8 cellular contexts compared by ENCODE assay signal in the genomic region with DNA sequence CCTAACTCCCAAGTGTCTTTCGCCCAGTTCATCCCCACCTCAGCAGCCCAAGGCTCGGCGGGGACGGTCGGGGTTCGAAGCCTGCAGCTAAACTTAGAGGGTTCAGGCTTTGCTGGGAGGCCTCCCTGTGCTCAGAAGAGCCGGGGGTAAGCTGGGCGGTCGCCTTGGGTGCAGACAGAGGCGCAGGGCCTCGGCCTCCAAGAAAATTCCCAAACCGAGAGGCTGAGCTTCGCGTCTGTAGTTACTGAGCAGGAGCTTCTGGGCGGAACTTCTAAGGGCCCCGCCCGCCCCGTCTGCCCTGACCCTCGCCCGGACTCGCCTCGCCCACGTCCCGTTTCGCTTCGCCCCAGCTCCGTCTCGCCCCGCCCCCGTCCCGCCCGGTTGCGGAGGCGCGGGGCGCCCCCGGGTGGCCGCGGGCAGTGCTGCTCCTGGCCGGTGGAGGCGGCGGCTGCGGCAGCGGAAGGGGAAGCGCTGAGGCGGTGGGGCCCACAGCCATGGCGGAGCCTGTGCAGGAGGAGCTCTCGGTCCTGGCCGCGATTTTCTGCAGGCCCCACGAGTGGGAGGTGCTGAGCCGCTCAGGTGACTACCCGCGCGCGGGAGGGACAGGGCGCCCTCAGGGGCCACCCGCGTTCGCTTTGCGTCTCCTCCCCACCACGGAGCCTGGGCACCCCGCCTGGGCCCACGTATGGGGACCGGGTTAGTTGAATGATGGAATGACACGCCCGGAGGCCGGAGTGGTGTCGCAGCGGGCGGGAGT. TPM values are rescaled to one million over a fixed set of nuclear protein-coding genes. Genes with fewer than 3 reads are reported as not detected.
DNase-seq lines count a peak whose midpoint lies in the region; ATAC-seq and TF ChIP-seq lines count a peak whose summit lies in the region.

A gene with protein sequence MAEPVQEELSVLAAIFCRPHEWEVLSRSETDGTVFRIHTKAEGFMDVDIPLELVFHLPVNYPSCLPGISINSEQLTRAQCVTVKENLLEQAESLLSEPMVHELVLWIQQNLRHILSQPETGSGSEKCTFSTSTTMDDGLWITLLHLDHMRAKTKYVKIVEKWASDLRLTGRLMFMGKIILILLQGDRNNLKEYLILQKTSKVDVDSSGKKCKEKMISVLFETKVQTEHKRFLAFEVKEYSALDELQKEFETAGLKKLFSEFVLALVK (plus strand): TSS at position 474 of the 757 bp plus-strand sequence. CDS start 21 bp downstream, at position 495.

- peak within 1 kb of the TSS; percentile 55; the same call in 1 of the 2 replicates for H3K18ac ChIP-seq in IMR-90 (ENCODE audit: low read depth, low read length)

- TF ChIP-seq RAD21 in IMR-90 (IDR thresholded peaks at IDR 0.05; ENCODE audit: low read length) = peak; percentile 75

- H3K4ac ChIP-seq in IMR-90 (ENCODE audit: low read depth, low read length) = peak within 1 kb of the TSS; percentile 82

- H4K91ac ChIP-seq in IMR-90 (ENCODE audit: insufficient read depth, low read depth, low read length) = peak within 1 kb of the TSS; percentile 70

- H3K4me2 ChIP-seq in IMR-90 (ENCODE audit: low read depth, low read length) = peak within 1 kb of the TSS; percentile 70
- peak within 1 kb of the TSS; percentile 88 for H3K4me2 ChIP-seq in PC-3 (ENCODE audit: low read length)

- H3K79me2 ChIP-seq in PC-3 (ENCODE audit: low read length) = peaks cover 35% of the 10 kb centered on the region

- no peaks in the 10 kb centered on the region for H3K9me3 Mint-ChIP-seq in activated T-cell treated with anti-CD3 and anti-CD28 coated beads, Interleukin-2, amount 50 U/mL, for 24 hours

- H3K27ac ChIP-seq in IMR-90 (ENCODE audit: insufficient read depth, low read length) (peak within 1 kb of the TSS; percentile 85), PC-3 (ENCODE audit: low read length) (peak within 1 kb of the TSS; percentile 21; the same call in 1 of the 2 replicates), esophagus (ENCODE audit: low read depth in 2 of 2, low read length in 1 of 2) (peak within 1 kb of the TSS; percentile 82 to 83), muscle layer of duodenum (ENCODE audit: low read length) (peak within 1 kb of the TSS; percentile 81)

- ATAC-seq in GM21529 (IDR thresholded peaks at IDR 0.05; ENCODE audit: unreplicated experiment) (peak; percentile 96), IMR-90 (ENCODE audit: low read depth) (peak; percentile 94), PC-3 (peak; percentile 92)

- H3K4me1 ChIP-seq in IMR-90 (ENCODE audit: control insufficient read depth, insufficient read depth, low read length) (peaks cover 6% of the 10 kb centered on the region), PC-3 (ENCODE audit: insufficient read depth, low read length) (peaks cover 28% of the 10 kb centered on the region), esophagus (ENCODE audit: control insufficient read depth in 2 of 2, insufficient read depth in 2 of 2, low read length in 1 of 2) (no peaks in the 10 kb centered on the region), muscle layer of duodenum (ENCODE audit: control insufficient read depth in 1 of 2, insufficient read depth in 2 of 2, low read length in 2 of 2) (peaks cover 0 to 8% of the 10 kb centered on the region in 2 donors)

- CTCF ChIA-PET in IMR-90 (lab: Yijun Ruan, JAX) (interaction anchor here (0.6 to 2.0 kb wide), 12 partner anchors 10 to 380 kb away, joined by 3 to 13 read pairs (median 6); partner anchors contain the start of genes ALG14 and TLCD4), PC-3 (lab: Charles Lee) (interaction anchor here (0.6 to 2.0 kb wide), 24 partner anchors 10 to 379 kb away, joined by 3 to 51 read pairs (median 5); partner anchors contain the start of genes ALG14 and TLCD4)

- no peaks in the 10 kb centered on the region for H3K9me2 ChIP-seq in PC-3 (replicated peaks; ENCODE audit: low read length)

- no peaks in the 10 kb centered on the region for H3F3A ChIP-seq in PC-3 (ENCODE audit: low read length, unreplicated experiment)

- H3K9ac ChIP-seq in IMR-90 (ENCODE audit: low read depth, low read length) (peak within 1 kb of the TSS; percentile 91), PC-3 (ENCODE audit: low read length) (peak within 1 kb of the TSS; percentile 86)

- H4K8ac ChIP-seq in IMR-90 (ENCODE audit: low read depth in 2 of 2, low read length in 2 of 2) = peak within 1 kb of the TSS; percentile 86 to 87

- H4K20me1 ChIP-seq in IMR-90 (ENCODE audit: insufficient read depth, low read length) (no peaks in the 10 kb centered on the region), PC-3 (ENCODE audit: low read length) (no peaks in the 10 kb centered on the region)

- H3K9me1 ChIP-seq in IMR-90 (ENCODE audit: insufficient read depth, low read length) = no peaks in the 10 kb centered on the region; the same call in 1 of the 2 replicates

- H4K5ac ChIP-seq in IMR-90 (ENCODE audit: low read depth, low read length) = peak within 1 kb of the TSS; percentile 67

- peak within 1 kb of the TSS; percentile 84 for H3K23ac ChIP-seq in IMR-90 (ENCODE audit: low read depth, low read length)

- 0 out of 2 replicates have a peak within 1 kb of the TSS, but pooled peaks have one; percentile 12 for H2BK20ac ChIP-seq in IMR-90 (ENCODE audit: low read depth, low read length)

- H2BK5ac ChIP-seq in IMR-90 (ENCODE audit: low read depth, low read length, poor library complexity, severe bottlenecking) = peak within 1 kb of the TSS; percentile 63

- H3K27ac Mint-ChIP-seq in activated T-cell treated with anti-CD3 and anti-CD28 coated beads, Interleukin-2, amount 50 U/mL, for 24 hours = peak within 1 kb of the TSS; percentile 88

- peaks cover 14 to 41% of the 10 kb centered on the region in 2 experiments for H3K79me1 ChIP-seq in IMR-90 (ENCODE audit: low read depth in 1 of 2, low read length in 2 of 2)

- no TSS peak for BruUV-seq in IMR-90 (replicated peaks; lab: Mats Ljungman, UMichigan)
- BruUV-seq in PC-3 (replicated peaks; lab: Mats Ljungman, UMichigan) = no TSS peak

- peak within 1 kb of the TSS; percentile 12 for H2AK5ac ChIP-seq in IMR-90 (ENCODE audit: low read depth, low read length)

- H3K4me3 Mint-ChIP-seq in activated T-cell treated with anti-CD3 and anti-CD28 coated beads, Interleukin-2, amount 50 U/mL, for 24 hours = peak within 1 kb of the TSS; percentile 86

- TF ChIP-seq CTCF in IMR-90 (conservative IDR thresholded peaks at IDR 0.05; ENCODE audit: low read depth, low read length) (peak; percentile 96), PC-3 (conservative IDR thresholded peaks at IDR 0.05; ENCODE audit: low read depth, low read length) (peak; percentile 75)

- H3K9me3 ChIP-seq in IMR-90 (ENCODE audit: control insufficient read depth, insufficient read depth, low read length) (no peaks in the 10 kb centered on the region), PC-3 (ENCODE audit: low read length) (no peaks in the 10 kb centered on the region), esophagus (ENCODE audit: control insufficient read depth in 2 of 2, insufficient read depth in 1 of 2, low read depth in 1 of 2, low read length in 1 of 2) (no peaks in the 10 kb centered on the region), muscle layer of duodenum (ENCODE audit: control insufficient read depth in 1 of 2, low read length in 2 of 2) (no peaks in the 10 kb centered on the region)

- peak; percentile 78 for DNase-seq in DMS79 (lab: John Stamatoyannopoulos, UW)
- peak; percentile 82 for DNase-seq in IMR-90
- DNase-seq in PC-3 = peak; percentile 95
- peak; percentile 98 for DNase-seq in activated T-cell treated with anti-CD3 and anti-CD28 coated beads, Interleukin-2, amount 50 U/mL, for 24 hours
- DNase-seq in stimulated activated CD8-positive, alpha-beta memory T cell treated with anti-CD3 and anti-CD28 coated beads, Interleukin-7, amount 100 ng/mL, for 4 hours (ENCODE audit: low read depth in 2 of 2) = peak; percentile 82 to 90

- in situ Hi-C loops in IMR-90 (cut with MboI; ENCODE audit: low sequenced_read_pairs) = loop anchor here (10.0 kb wide), 1 partner anchor 389 kb away; no protein-coding TSS in a partner anchor

- H3K4me1 Mint-ChIP-seq in activated T-cell treated with anti-CD3 and anti-CD28 coated beads, Interleukin-2, amount 50 U/mL, for 24 hours (ENCODE audit: low read depth) = peaks cover 45% of the 10 kb centered on the region

- peaks cover 30% of the 10 kb centered on the region for H3K36me3 Mint-ChIP-seq in activated T-cell treated with anti-CD3 and anti-CD28 coated beads, Interleukin-2, amount 50 U/mL, for 24 hours (ENCODE audit: low read depth)

- H3K56ac ChIP-seq in IMR-90 (ENCODE audit: extremely low read depth, insufficient read depth, low read length) = peak within 1 kb of the TSS; percentile 79

- 0% methylated on average over 28 of the region's 71 CpGs; no CpG with 5 or more reads in 1 of the 2 experiments for WGBS in IMR-90 (ENCODE audit: extremely low coverage in 2 of 2, insufficient read length in 1 of 2), 2 experiments
- 0 to 2% methylated on average over 64 to 71 of the region's 71 CpGs for WGBS in esophagus, 2 donors

- intact Hi-C loops in IMR-90 (cut with micrococcal nuclease) (loop anchor here (1.0 to 10.0 kb wide), 6 partner anchors 117 to 380 kb away; partner anchors contain the start of genes CNN3 and TLCD4), PC-3 (cut with micrococcal nuclease) (loop anchor here (1.0 to 5.0 kb wide), 7 partner anchors 23 to 380 kb away; no protein-coding TSS in a partner anchor)

- dilution Hi-C loops in IMR-90 (cut with HindIII; ENCODE audit: low sequenced_read_pairs, unreplicated experiment) = no loop called here

- H2BK15ac ChIP-seq in IMR-90 (ENCODE audit: low read depth, low read length) = peak within 1 kb of the TSS; percentile 77; the same call in 1 of the 3 replicates

- H2AFZ ChIP-seq in IMR-90 (replicated peaks; ENCODE audit: low read length, poor library complexity) = peak within 1 kb of the TSS; percentile 99
- peak within 1 kb of the TSS; percentile 92 for H2AFZ ChIP-seq in PC-3 (ENCODE audit: low read length)

- POLR2A ChIA-PET in IMR-90 (lab: Charles Lee; ENCODE audit: unreplicated experiment) = interaction anchor here (0.6 to 1.6 kb wide), 5 partner anchors 21 to 1459 kb away, joined by 3 to 9 read pairs (median 4); partner anchors contain the start of gene ALG14
- POLR2A ChIA-PET in PC-3 (lab: Charles Lee; ENCODE audit: unreplicated experiment) = interaction anchor here (0.7 to 1.6 kb wide), 6 partner anchors 10 to 379 kb away, joined by 4 to 33 read pairs (median 7); partner anchors contain the start of genes ALG14 and TLCD4

- H3K4me3 ChIP-seq in IMR-90 (ENCODE audit: insufficient read depth, low read depth, low read length) = peak within 1 kb of the TSS; percentile 71
- H3K4me3 ChIP-seq in PC-3 (ENCODE audit: low read length) = peak within 1 kb of the TSS; percentile 94
- H3K4me3 ChIP-seq in esophagus (ENCODE audit: low read depth in 1 of 2, low read length in 2 of 2) = peak within 1 kb of the TSS; percentile 70 to 91
- H3K4me3 ChIP-seq in muscle layer of duodenum (ENCODE audit: low read depth in 1 of 2, low read length in 2 of 2) = peak within 1 kb of the TSS; percentile 81 to 86

- peak within 1 kb of the TSS; percentile 95 for H3K14ac ChIP-seq in IMR-90 (replicated peaks; ENCODE audit: low read depth, low read length)

- peak; percentile 70; the same call in 1 of the 2 replicates for TF ChIP-seq POLR2A in IMR-90 (IDR thresholded peaks at IDR 0.05; ENCODE audit: low read depth, low read length)

- peaks cover 13% of the 10 kb centered on the region for H3K27me3 Mint-ChIP-seq in activated T-cell treated with anti-CD3 and anti-CD28 coated beads, Interleukin-2, amount 50 U/mL, for 24 hours

- peak within 1 kb of the TSS; percentile 77 for H2BK120ac ChIP-seq in IMR-90 (ENCODE audit: low read depth, low read length)

- H3K27me3 ChIP-seq in IMR-90 (ENCODE audit: control insufficient read depth, insufficient read depth, low read length) (no peaks in the 10 kb centered on the region), PC-3 (ENCODE audit: low read length) (no peaks in the 10 kb centered on the region), esophagus (ENCODE audit: control insufficient read depth in 1 of 2, insufficient read depth in 2 of 2, low read length in 2 of 2) (no peaks in the 10 kb centered on the region), muscle layer of duodenum (ENCODE audit: low read depth, low read length) (no peaks in the 10 kb centered on the region)

- H2AK9ac ChIP-seq in IMR-90 (replicated peaks; ENCODE audit: low read depth, low read length, poor library complexity) = peak within 1 kb of the TSS; percentile 91

- H3K36me3 ChIP-seq in IMR-90 (ENCODE audit: control insufficient read depth, insufficient read depth, low read length) (no peaks in the 10 kb centered on the region), PC-3 (ENCODE audit: low read depth, low read length) (no peaks in the 10 kb centered on the region), esophagus (ENCODE audit: control insufficient read depth in 2 of 2, insufficient read depth in 2 of 2, low read length in 1 of 2) (no peaks in the 10 kb centered on the region), muscle layer of duodenum (ENCODE audit: control insufficient read depth in 1 of 2, insufficient read depth in 2 of 2, low read length in 2 of 2) (no peaks in the 10 kb centered on the region)

RNA-seq across cellular contexts. Expression of the gene that starts here (rescaled TPM):
- total RNA-seq in IMR-90 (2012; rRNA removed) = 10.4 and 10.6 TPM in 2 replicates
- polyA plus RNA-seq in IMR-90 (2012; rRNA removed) = 9.9 and 13.6 TPM in 2 replicates
- 5.0 and 5.8 TPM in 2 replicates for polyA plus RNA-seq in IMR-90 (2012; cell fraction: cytosol; rRNA removed)
- polyA plus RNA-seq in IMR-90 (2012; cell fraction: nucleus; rRNA removed; ENCODE audit: low replicate concordance) = 4.9 and 22.0 TPM in 2 replicates
- total RNA-seq in PC-3 (2014; rRNA removed) = 10.3 and 10.4 TPM in 2 replicates
- 10 to 100 TPM in 1 of 2 donors, 1 to 10 TPM in 1; 7.8 to 26.9 TPM for polyA plus RNA-seq in esophagus

Comparison
In these comparisons a context has a peak if more than half of its experiments do, and no peak if none do; other contexts are left out.
1. Peak in every context shown above with its lines: DNase-seq, ATAC-seq, H3K4me3 ChIP-seq and H3K27ac ChIP-seq.
2. H3K27ac ChIP-seq: peak in every context shown above with its lines; median percentile 85 in IMR-90; 82 in esophagus; 81 in muscle layer of duodenum; 21 in PC-3.